In genomic region chr5:154189819-154190651, GRCh38 we compare ENCODE assay signal across 9 cellular contexts. TPM values are rescaled to one million over a fixed set of nuclear protein-coding genes. Genes with fewer than 3 reads are reported as not detected.
DNase-seq lines count a peak whose midpoint lies in the region; ATAC-seq, FAIRE-seq and TF ChIP-seq lines count a peak whose summit lies in the region.
"Had no signal": no experiment of that assay in that cellular context is flagged by ENCODE, and none has a peak within 500 bp of the region (broad histone marks: within the 10 kb centered on the region; RNA-seq: fewer than 3 reads in every experiment).

No MANE protein-coding gene starts in this region.

- no peak for TF ChIP-seq CTCF in HepG2 (CRISPR knock-in tag; IDR thresholded peaks at IDR 0.05)

- peak in 1 of 2 experiments; percentile 46; a peak in 1 of 4 replicates for TF ChIP-seq POLR2A in HepG2 (IDR thresholded peaks at IDR 0.05; ENCODE audit: insufficient read depth in 1 of 2, low read depth in 2 of 2, low read length in 2 of 2)

- H3K79me2 ChIP-seq in HepG2 (ENCODE audit: insufficient read depth, low read length) = no peaks in the 10 kb centered on the region

- H3K36me3 ChIP-seq in HepG2 (replicated peaks in 1 of 2; ENCODE audit: control insufficient read depth in 1 of 2, insufficient read depth in 2 of 2, low read length in 2 of 2) = no peaks in the 10 kb centered on the region

- intact Hi-C loops in HepG2 (cut with micrococcal nuclease; ENCODE audit: unreplicated experiment) = loop anchor here (2.0 kb wide), 1 partner anchor 215 kb away; no protein-coding TSS in a partner anchor

- H3K4me1 ChIP-seq in HepG2 (ENCODE audit: insufficient read depth, low read length) = peaks cover 31% of the 10 kb centered on the region

- peaks cover 0 to 9% of the 10 kb centered on the region in 2 experiments; a peak in 2 of 5 replicates for H3K27me3 ChIP-seq in HepG2 (ENCODE audit: control insufficient read depth in 1 of 2, insufficient read depth in 2 of 2, low read length in 2 of 2)

- ATAC-seq in GM18519 (IDR thresholded peaks at IDR 0.05; ENCODE audit: low FRiP score, unreplicated experiment) (peak; percentile 54), HG03025 (IDR thresholded peaks at IDR 0.05; ENCODE audit: low FRiP score, unreplicated experiment) (peak; percentile 72), HepG2 (peak; percentile 86)

- no TSS peak for BruUV-seq in HepG2 (replicated peaks; lab: Mats Ljungman, UMichigan)

- TF ChIP-seq EP300 in HepG2 (IDR thresholded peaks at IDR 0.05; ENCODE audit: low read depth in 2 of 2, low read length in 2 of 2) = no peak
- no peak for TF ChIP-seq EP300 in HepG2 (CRISPR knock-in tag; IDR thresholded peaks at IDR 0.05; ENCODE audit: borderline replicate concordance)

- in situ Hi-C loops in HepG2 (cut with HindIII; ENCODE audit: extremely low pct_ligation_motif_present, low pct_unique_long_range_greater_than_20kb) = loop anchor here (5.0 kb wide), 2 partner anchors 118 to 207 kb away; no protein-coding TSS in a partner anchor

- DNase-seq in AG08395 (ENCODE audit: low spot score) (peak; percentile 94), NCI-H2227 (lab: John Stamatoyannopoulos, UW; ENCODE audit: unreplicated experiment) (peak; percentile 72), dedifferentiated amniotic fluid mesenchymal stem cell (ENCODE audit: extremely low spot score) (peak; percentile 76), HepG2 (ENCODE audit: low spot score) (peak; percentile 61)
- DNase-seq in activated CD4-positive, alpha-beta T cell treated with anti-CD3 and anti-CD28 coated beads for 48 hours = peak; percentile 79
- DNase-seq in stimulated activated CD4-positive, alpha-beta T cell treated with anti-CD3 and anti-CD28 coated beads, Interleukin-2, amount 100 ng/mL, for 4 hours (ENCODE audit: low read depth) = peak; percentile 58

- 1% methylated on average over 23 of the region's 80 CpGs for WGBS in HepG2 (ENCODE audit: low lambda C conversion rate)

- H3K9me3 ChIP-seq in HepG2 (ENCODE audit: low read length) = no peaks in the 10 kb centered on the region

- H3K4me2 ChIP-seq in HepG2 (ENCODE audit: low read depth, low read length) = peak overlapping the region; percentile 99

- POLR2A ChIA-PET in HepG2 (lab: Yijun Ruan, JAX) = interaction anchor here (0.6 to 2.0 kb wide), 5 partner anchors 7 to 256 kb away, joined by 3 to 8 read pairs (median 5); partner anchors contain the start of genes FAM114A2, MFAP3 and SAP30L

- H3K27ac ChIP-seq in HepG2 (ENCODE audit: extremely low read length, insufficient read depth, low read length) = peak overlapping the region; percentile 39

- H3K4me3 ChIP-seq in HepG2 (replicated peaks in 1 of 3; ENCODE audit: insufficient read depth in 1 of 3, low read depth in 2 of 3, low read length in 3 of 3) = peak overlapping the region; percentile 80 to 85 (median 85)

- no peaks in the 10 kb centered on the region for H4K20me1 ChIP-seq in HepG2 (ENCODE audit: insufficient read depth, low read length)

- CTCF ChIA-PET in HepG2 (lab: Yijun Ruan, JAX; ENCODE audit: low intra/inter-chr PET ratio, low total read pairs) = interaction anchor here (1.2 kb wide), 1 partner anchor 215 kb away, joined by 3 read pairs; no protein-coding TSS in a partner anchor

- H3K9ac ChIP-seq in HepG2 (ENCODE audit: insufficient read depth, low read depth, low read length) = peak overlapping the region; percentile 56

- 0 out of 2 replicates have a peak, but pooled peaks have one; percentile 18 for TF ChIP-seq RAD21 in HepG2 (CRISPR knock-in tag; IDR thresholded peaks at IDR 0.05)

- H2AFZ ChIP-seq in HepG2 (ENCODE audit: low read length) = peak overlapping the region; percentile 61

- FAIRE-seq in HepG2 (lab: Jason Lieb, UNC) = no peak
- FAIRE-seq: TTC549 had no signal

TF ChIP-seq in HepG2, 621 proteins besides CTCF, POLR2A, EP300 and RAD21 (continues in another document):
- TF ChIP-seq GATAD2A (CRISPR knock-in tag; IDR thresholded peaks at IDR 0.05) (0 out of 2 replicates have a peak, but pooled peaks have one; percentile 17), ZNF709 (CRISPR knock-in tag; IDR thresholded peaks at IDR 0.05) (no peak), CHD2 (IDR thresholded peaks at IDR 0.05; ENCODE audit: low read depth, low read length) (no peak), ELF3 (CRISPR knock-in tag; IDR thresholded peaks at IDR 0.05) (no peak), SNRNP70 (IDR thresholded peaks at IDR 0.05; ENCODE audit: low read depth, low read length) (no peak), LCORL (IDR thresholded peaks at IDR 0.05) (no peak), LCORL (CRISPR knock-in tag; IDR thresholded peaks at IDR 0.05) (no peak), SP140L (CRISPR knock-in tag; IDR thresholded peaks at IDR 0.05; ENCODE audit: borderline replicate concordance) (no peak), NR2F2 (IDR thresholded peaks at IDR 0.05; ENCODE audit: borderline replicate concordance, low read depth) (no peak), GLMP (CRISPR knock-in tag; IDR thresholded peaks at IDR 0.05; ENCODE audit: borderline replicate concordance) (no peak), HMGA1 (CRISPR knock-in tag; conservative IDR thresholded peaks at IDR 0.05) (no peak), MLLT10 (CRISPR knock-in tag; IDR thresholded peaks at IDR 0.05) (no peak), ZMAT3 (CRISPR knock-in tag; conservative IDR thresholded peaks at IDR 0.05) (no peak), ZNF724P (CRISPR knock-in tag; IDR thresholded peaks at IDR 0.05; ENCODE audit: borderline replicate concordance) (0 out of 2 replicates have a peak, but pooled peaks have one; percentile 56), ZC3H4 (CRISPR knock-in tag; IDR thresholded peaks at IDR 0.05; ENCODE audit: borderline replicate concordance) (no peak), THAP9 (CRISPR knock-in tag; IDR thresholded peaks at IDR 0.05; ENCODE audit: borderline replicate concordance) (peak; percentile 22; the same call in 1 of the 2 replicates), YY1 (IDR thresholded peaks at IDR 0.05; ENCODE audit: insufficient read depth, insufficient replicate concordance, low read depth, low read length) (peak; percentile 26), SAFB2 (CRISPR knock-in tag; IDR thresholded peaks at IDR 0.05; ENCODE audit: borderline replicate concordance, low read depth) (no peak), RORA (CRISPR knock-in tag; IDR thresholded peaks at IDR 0.05) (no peak), NFATC3 (CRISPR knock-in tag; IDR thresholded peaks at IDR 0.05) (0 out of 2 replicates have a peak, but pooled peaks have one; percentile 33), ZNF749 (CRISPR knock-in tag; IDR thresholded peaks at IDR 0.05; ENCODE audit: borderline replicate concordance) (no peak)

RNA-seq across cellular contexts. Expression of gene GALNT10, which starts 0.5 kb away (rescaled TPM):
- 6.2 and 8.1 TPM in 2 replicates for total RNA-seq in HepG2 (2016; rRNA removed; fragmentation: Illumina TruSeq; extraction: Trizol)
- total RNA-seq in HepG2 (2016; cell fraction: cytosol; rRNA removed; fragmentation: Illumina TruSeq; extraction: Trizol; ENCODE audit: low read depth) = 1.3 and 1.5 TPM in 2 replicates
- 4.7 and 8.5 TPM in 2 replicates for total RNA-seq in HepG2 (2016; cell fraction: insoluble cytoplasmic fraction; rRNA removed; fragmentation: Illumina TruSeq; extraction: Trizol)
- total RNA-seq in HepG2 (2016; cell fraction: membrane; rRNA removed; fragmentation: Illumina TruSeq; extraction: Trizol) = 5.1 and 5.4 TPM in 2 replicates
- 8.2 and 10.9 TPM in 2 replicates for total RNA-seq in HepG2 (2016; cell fraction: nucleus; rRNA removed; fragmentation: Illumina TruSeq; extraction: Trizol)
- 11.2 and 12.0 TPM in 2 replicates for polyA plus RNA-seq in HepG2 (2011; rRNA removed)
- 5.5 and 5.6 TPM in 2 replicates for polyA plus RNA-seq in HepG2 (2011; cell fraction: cytosol; rRNA removed)
- polyA plus RNA-seq in HepG2 (2011; cell fraction: nucleus; rRNA removed) = 7.2 and 9.6 TPM in 2 replicates
- polyA plus RNA-seq in HepG2 (2012) = 3.6 and 5.9 TPM in 2 replicates
- polyA plus RNA-seq in HepG2 (2016; cell fraction: cytosol; fragmentation: Illumina TruSeq; extraction: Trizol; ENCODE audit: low read depth) = 1.3 and 1.9 TPM in 2 replicates
- 4.3 and 5.7 TPM in 2 replicates for polyA plus RNA-seq in HepG2 (2016; cell fraction: insoluble cytoplasmic fraction; fragmentation: Illumina TruSeq; extraction: Trizol; ENCODE audit: low read depth)
- 2.6 and 3.0 TPM in 2 replicates for polyA plus RNA-seq in HepG2 (2016; cell fraction: membrane; fragmentation: Illumina TruSeq; extraction: Trizol; ENCODE audit: low read depth)
- polyA plus RNA-seq in HepG2 (2016; cell fraction: nucleus; fragmentation: Illumina TruSeq; extraction: Trizol; ENCODE audit: insufficient read depth, low read depth) = 10.3 and 10.9 TPM in 2 replicates
- 25.4 and 54.7 TPM in 2 replicates for polyA minus RNA-seq in HepG2 (2011; rRNA and poly(A)+ RNA removed; ENCODE audit: low replicate concordance)
- 6.4 and 7.0 TPM in 2 replicates for polyA minus RNA-seq in HepG2 (2011; cell fraction: cytosol; rRNA and poly(A)+ RNA removed)
- polyA minus RNA-seq in HepG2 (2011; cell fraction: nucleus; rRNA and poly(A)+ RNA removed) = 7.5 and 8.5 TPM in 2 replicates

Comparison
In these comparisons a context has a peak if more than half of its experiments do, and no peak if none do; other contexts are left out.
1. Peak in every context shown above with its lines: DNase-seq, ATAC-seq, H3K4me3 ChIP-seq and H3K27ac ChIP-seq.